ENCODE assay signal across 18 cellular contexts in genomic region chr3:17011774-17012338, GRCh38.
DNase-seq lines count a peak whose midpoint lies in the region; ATAC-seq, FAIRE-seq and TF ChIP-seq lines count a peak whose summit lies in the region.
"Had no signal": no experiment of that assay in that cellular context is flagged by ENCODE, and none has a peak within 500 bp of the region (broad histone marks: within the 10 kb centered on the region; RNA-seq: fewer than 3 reads in every experiment).

No MANE protein-coding gene starts in this region.

- TF ChIP-seq CTCF in HepG2 (CRISPR knock-in tag; IDR thresholded peaks at IDR 0.05) = no peak
- no peak for TF ChIP-seq CTCF in right lobe of liver (IDR thresholded peaks at IDR 0.05)
- TF ChIP-seq CTCF in bronchial epithelial cell (IDR thresholded peaks at IDR 0.05; ENCODE audit: insufficient read depth, low read length, severe bottlenecking) = no peak
- no peak for TF ChIP-seq CTCF in left lung (IDR thresholded peaks at IDR 0.05)

- ATAC-seq in HepG2 = no peak
- ATAC-seq in right lobe of liver = no peak
- ATAC-seq in left lung = peak; percentile 14
- ATAC-seq in HG03159 (IDR thresholded peaks at IDR 0.05; ENCODE audit: unreplicated experiment) = no peak
- no peak for ATAC-seq in GM19324 (IDR thresholded peaks at IDR 0.05; ENCODE audit: low FRiP score, unreplicated experiment)

- no TSS peak for BruUV-seq in HepG2 (replicated peaks; lab: Mats Ljungman, UMichigan)

- TF ChIP-seq POLR2A in HepG2 (IDR thresholded peaks at IDR 0.05; ENCODE audit: insufficient read depth in 1 of 2, low read depth in 2 of 2, low read length in 2 of 2) (no peak), right lobe of liver (IDR thresholded peaks at IDR 0.05) (no peak)

- in situ Hi-C loops in HepG2 (cut with HindIII; ENCODE audit: extremely low pct_ligation_motif_present, low pct_unique_long_range_greater_than_20kb) = no loop called here

- peaks cover 12% of the 10 kb centered on the region for H3K4me1 ChIP-seq in HepG2 (ENCODE audit: insufficient read depth, low read length)
- H3K4me1 ChIP-seq in right lobe of liver = peaks cover 0 to 25% (median 8%) of the 10 kb centered on the region in 4 donors
- no peaks in the 10 kb centered on the region for H3K4me1 ChIP-seq in left lung

- no peaks in the 10 kb centered on the region for H4K20me1 ChIP-seq in HepG2 (ENCODE audit: insufficient read depth, low read length)

- DNase-seq in HepG2 (ENCODE audit: low spot score) (no peak), right lobe of liver (no peak), bronchial epithelial cell (ENCODE audit: low read depth) (peak; percentile 21), left lung (no peak), islet precursor cell (no peak)
- DNase-seq: C1 segment of cervical spinal cord; Caco-2; CD4-positive, alpha-beta memory T cell; DMS153; DND-41; GM23248; H7; HCEC 1CT had no signal

- H3K9me3 ChIP-seq in HepG2 (ENCODE audit: low read length) (no peaks in the 10 kb centered on the region), right lobe of liver (no peaks in the 10 kb centered on the region), left lung (no peaks in the 10 kb centered on the region)
- H3K9me3 ChIP-seq: Caco-2 had no signal

- H3K27ac ChIP-seq in HepG2 (ENCODE audit: extremely low read length, insufficient read depth, low read length) (no peak overlapping the region), right lobe of liver (no peak overlapping the region), left lung (no peak overlapping the region)
- H3K27ac ChIP-seq: GM23248 had no signal

- H3K27me3 ChIP-seq in HepG2 (ENCODE audit: control insufficient read depth in 1 of 2, insufficient read depth in 2 of 2, low read length in 2 of 2) (no peaks in the 10 kb centered on the region), right lobe of liver (no peaks in the 10 kb centered on the region), bronchial epithelial cell (ENCODE audit: control insufficient read depth, insufficient read depth, low read length) (no peaks in the 10 kb centered on the region), left lung (no peaks in the 10 kb centered on the region)

- TF ChIP-seq EP300 in HepG2 (IDR thresholded peaks at IDR 0.05; ENCODE audit: low read depth in 2 of 2, low read length in 2 of 2) (no peak), HepG2 (CRISPR knock-in tag; IDR thresholded peaks at IDR 0.05; ENCODE audit: borderline replicate concordance) (no peak)

- no peak for TF ChIP-seq RAD21 in HepG2 (CRISPR knock-in tag; IDR thresholded peaks at IDR 0.05)

- CTCF ChIA-PET in HepG2 (lab: Yijun Ruan, JAX; ENCODE audit: low intra/inter-chr PET ratio, low total read pairs) = no interaction called here

- H3K36me3 ChIP-seq in HepG2 (replicated peaks in 1 of 2; ENCODE audit: control insufficient read depth in 1 of 2, insufficient read depth in 2 of 2, low read length in 2 of 2) (no peaks in the 10 kb centered on the region), right lobe of liver (no peaks in the 10 kb centered on the region), bronchial epithelial cell (ENCODE audit: control insufficient read depth, insufficient read depth, low read length) (no peaks in the 10 kb centered on the region), left lung (peaks cover 0 to 19% of the 10 kb centered on the region in 2 donors)

- no peak overlapping the region for H3K4me2 ChIP-seq in HepG2 (ENCODE audit: low read depth, low read length)

- no peaks in the 10 kb centered on the region for H3K79me2 ChIP-seq in HepG2 (ENCODE audit: insufficient read depth, low read length)

- H3K4me3 ChIP-seq in HepG2 (replicated peaks in 1 of 3; ENCODE audit: insufficient read depth in 1 of 3, low read depth in 2 of 3, low read length in 3 of 3) = no peak overlapping the region
- H3K4me3 ChIP-seq in right lobe of liver = no peak overlapping the region
- H3K4me3 ChIP-seq in bronchial epithelial cell (ENCODE audit: low read depth, low read length) = no peak overlapping the region
- H3K4me3 ChIP-seq in left lung = no peak overlapping the region
- H3K4me3 ChIP-seq: GM23248 had no signal

- POLR2A ChIA-PET in HepG2 (lab: Yijun Ruan, JAX) = no interaction called here

- H3K9ac ChIP-seq in HepG2 (ENCODE audit: insufficient read depth, low read depth, low read length) = no peak overlapping the region
- H3K9ac ChIP-seq: GM23248 had no signal

- intact Hi-C loops in HepG2 (cut with micrococcal nuclease; ENCODE audit: unreplicated experiment) (no loop called here), right lobe of liver (cut with DNase I) (no loop called here), left lung (cut with DNase I) (no loop called here)

- no peak for FAIRE-seq in HepG2 (lab: Jason Lieb, UNC)
- no peak for FAIRE-seq in bronchial epithelial cell (lab: Jason Lieb, UNC)
- FAIRE-seq: G401.6, GM12892, H1 had no signal

- no peak overlapping the region for H2AFZ ChIP-seq in HepG2 (ENCODE audit: low read length)
- H2AFZ ChIP-seq: GM23248 had no signal

- 38% methylated on average over 8 of the region's 9 CpGs for WGBS in HepG2 (ENCODE audit: low lambda C conversion rate)
- 73% methylated on average over 9 of the region's 9 CpGs for WGBS in right lobe of liver (ENCODE audit: insufficient coverage, low coverage, low lambda C conversion rate, missing lambda C conversion rate)

TF ChIP-seq in HepG2, 621 proteins besides CTCF, POLR2A, EP300 and RAD21:
- TF ChIP-seq SRSF1 (optimal IDR thresholded peaks at IDR 0.05; ENCODE audit: low read depth, low read length) = no peak
- no peak for TF ChIP-seq ZNF124 (CRISPR knock-in tag; IDR thresholded peaks at IDR 0.05)
- TF ChIP-seq TSC22D2 (CRISPR knock-in tag; IDR thresholded peaks at IDR 0.05; ENCODE audit: borderline replicate concordance) = no peak
- no peak for TF ChIP-seq ZNF773 (CRISPR knock-in tag; IDR thresholded peaks at IDR 0.05; ENCODE audit: borderline replicate concordance)
- peak; percentile 90 for TF ChIP-seq MNT (IDR thresholded peaks at IDR 0.05)
